ENCODE assay signal across 8 cellular contexts in the genomic region with DNA sequence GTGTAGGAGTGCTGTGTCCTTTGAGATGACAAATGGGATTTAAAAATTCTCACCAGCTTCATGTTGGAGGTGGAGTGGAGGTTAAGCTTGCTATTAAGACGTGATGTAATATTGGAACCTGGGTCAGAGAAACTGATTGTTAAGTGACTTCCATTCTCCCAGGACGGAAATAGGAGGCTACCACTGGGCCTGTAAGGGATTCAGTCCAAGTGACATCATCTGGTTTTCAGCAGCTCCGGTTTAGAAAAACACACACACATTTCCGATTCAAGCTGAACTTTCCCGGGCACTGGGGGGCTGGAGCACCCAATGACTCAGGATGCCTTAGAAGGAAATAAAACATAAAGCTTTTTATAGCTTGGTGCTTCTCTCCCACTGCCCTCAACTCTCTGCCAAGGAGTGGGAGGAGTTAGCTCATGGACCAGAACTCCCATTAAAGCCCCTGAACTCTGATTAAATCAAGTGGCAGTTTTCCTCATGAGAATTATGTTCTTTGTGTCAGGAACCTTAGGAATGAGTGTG. TPM values are rescaled to one million over a fixed set of nuclear protein-coding genes. Genes with fewer than 3 reads are reported as not detected.
A peak's percentile ranks its signal among the peaks of the same experiment; 100 is the strongest.
DNase-seq lines count a peak whose midpoint lies in the region; ATAC-seq and TF ChIP-seq lines count a peak whose summit lies in the region.

No MANE protein-coding gene starts in this region.

- no peak for TF ChIP-seq CTCF in body of pancreas (IDR thresholded peaks at IDR 0.05)

- peak; percentile 63 for ATAC-seq in body of pancreas
- ATAC-seq in GM21737 (IDR thresholded peaks at IDR 0.05; ENCODE audit: unreplicated experiment) = no peak

- no peaks in the 10 kb centered on the region for H3K27me3 ChIP-seq in body of pancreas

- DNase-seq in DMS153 (lab: John Stamatoyannopoulos, UW) = peak; percentile 38
- no peak for DNase-seq in DMS153 treated with DMSO at 0.1 percent for 48 hours (lab: John Stamatoyannopoulos, UW; ENCODE audit: unreplicated experiment)
- peak in 3 of 4 donors; percentile 28 to 43 (median 33) for DNase-seq in body of pancreas
- peak; percentile 97 for DNase-seq in kidney glomerular epithelial cell (lab: John Stamatoyannopoulos, UW)
- peak in 11 of 49 donors; percentile 14 to 74 (median 48) for DNase-seq in substantia nigra (lab: John Stamatoyannopoulos, UW)
- no peak for DNase-seq in stimulated activated CD4-positive, alpha-beta T cell treated with anti-CD3 and anti-CD28 coated beads, Interleukin-1b, Interleukin-23, amount 100 ng/mL, for 48 hours
- DNase-seq in stimulated activated CD4-positive, alpha-beta T cell treated with anti-CD3 and anti-CD28 coated beads, Interleukin-4, amount 100 ng/mL, for 24 hours = no peak

- peaks cover 0 to 18% of the 10 kb centered on the region in 2 donors for H3K36me3 ChIP-seq in body of pancreas (replicated peaks in 1 of 2; ENCODE audit: insufficient read depth in 1 of 2, low read depth in 2 of 2)

- no peaks in the 10 kb centered on the region for H3K4me1 ChIP-seq in body of pancreas

- intact Hi-C loops in body of pancreas (cut with DNase I) = no loop called here

- no peak for TF ChIP-seq POLR2A in body of pancreas (IDR thresholded peaks at IDR 0.05)

- WGBS in body of pancreas, 2 donors = 26 to 31% methylated on average over 5 of the region's 5 CpGs

- no peaks in the 10 kb centered on the region for H3K9me3 ChIP-seq in body of pancreas

- H3K4me3 ChIP-seq in body of pancreas = no peak overlapping the region

- peak overlapping the region in 1 of 4 donors; percentile 48 for H3K27ac ChIP-seq in body of pancreas
- H3K27ac ChIP-seq in substantia nigra (ENCODE audit: low read depth, low read length, poor library complexity, severe bottlenecking) = peak overlapping the region; percentile 65

RNA-seq across cellular contexts. Expression of a gene that starts 12.4 kb away (rescaled TPM):
- total RNA-seq in body of pancreas = 100 to 1,000 TPM; 137 to 199 TPM

Comparison
In these comparisons a context has a peak if more than half of its experiments do, and no peak if none do; other contexts are left out.
1. DNase-seq: peak in DMS153 (single experiment), body of pancreas (3 of 4) and kidney glomerular epithelial cell (single experiment); none in DMS153 treated with DMSO at 0.1 percent for 48 hours (single experiment), stimulated activated CD4-positive, alpha-beta T cell treated with anti-CD3 and anti-CD28 coated beads, Interleukin-1b, Interleukin-23, amount 100 ng/mL, for 48 hours (single experiment) and stimulated activated CD4-positive, alpha-beta T cell treated with anti-CD3 and anti-CD28 coated beads, Interleukin-4, amount 100 ng/mL, for 24 hours (single experiment).